In the genomic region with DNA sequence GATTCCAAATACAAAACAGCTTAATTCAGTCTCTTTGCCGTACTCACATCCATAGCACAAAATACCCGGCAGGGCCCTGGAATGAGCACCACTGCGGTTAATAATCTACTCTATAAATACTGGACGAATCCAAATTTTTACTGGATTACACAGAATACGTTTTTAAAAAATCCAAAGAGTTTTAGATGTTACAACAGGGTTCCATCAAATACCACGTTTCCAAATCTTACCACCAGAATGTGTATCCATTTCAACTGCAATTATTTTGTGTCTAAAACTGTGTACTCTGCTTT, we compare ENCODE assay signal across 8 cellular contexts. TPM values are rescaled to one million over a fixed set of nuclear protein-coding genes. Genes with fewer than 3 reads are reported as not detected.
A peak's percentile ranks its signal among the peaks of the same experiment; 100 is the strongest.
DNase-seq lines count a peak whose midpoint lies in the region; ATAC-seq and TF ChIP-seq lines count a peak whose summit lies in the region.

No MANE protein-coding gene starts in this region.

- no peak for TF ChIP-seq CTCF in AG10803 (conservative IDR thresholded peaks at IDR 0.05; ENCODE audit: low read length)
- TF ChIP-seq CTCF in HL-60 (IDR thresholded peaks at IDR 0.05; ENCODE audit: insufficient read depth, low read length): no peak
- TF ChIP-seq CTCF in ascending aorta (IDR thresholded peaks at IDR 0.05): no peak
- no peak for TF ChIP-seq CTCF in thoracic aorta (IDR thresholded peaks at IDR 0.05)

- H3K4me1 ChIP-seq in ascending aorta: peaks cover 4 to 14% of the 10 kb centered on the region in 2 donors
- peaks cover 10 to 18% of the 10 kb centered on the region in 2 donors for H3K4me1 ChIP-seq in thoracic aorta (ENCODE audit: control insufficient read depth in 1 of 2, low read depth in 2 of 2)

- DNase-seq in AG10803 (ENCODE audit: low read depth) (no peak), HL-60 (ENCODE audit: low read depth in 1 of 2, low spot score in 1 of 2) (no peak), ascending aorta (ENCODE audit: low spot score in 2 of 2) (no peak), thoracic aorta (ENCODE audit: low spot score) (no peak), retina (no peak), NCI-H128 (lab: John Stamatoyannopoulos, UW; ENCODE audit: unreplicated experiment) (no peak)
- DNase-seq in effector CD4-positive, alpha-beta T cell: no peak

- H3K27ac ChIP-seq in HL-60 (replicated peaks) (peak overlapping the region; percentile 96), ascending aorta (peak overlapping the region; percentile 98 to 100), layer of hippocampus (ENCODE audit: low read depth, low read length) (peak overlapping the region; percentile 100), thoracic aorta (peak overlapping the region; percentile 99)

- no peaks in the 10 kb centered on the region for H3K36me3 ChIP-seq in ascending aorta
- no peaks in the 10 kb centered on the region for H3K36me3 ChIP-seq in thoracic aorta

- H3K27me3 ChIP-seq in HL-60 (ENCODE audit: insufficient read depth, poor library complexity, severe bottlenecking): no peaks in the 10 kb centered on the region
- no peaks in the 10 kb centered on the region for H3K27me3 ChIP-seq in ascending aorta
- no peaks in the 10 kb centered on the region for H3K27me3 ChIP-seq in layer of hippocampus (ENCODE audit: control insufficient read depth, insufficient read depth, low read length)
- H3K27me3 ChIP-seq in thoracic aorta (replicated peaks; ENCODE audit: insufficient read depth): no peaks in the 10 kb centered on the region

- H3K4me3 ChIP-seq in AG10803 (ENCODE audit: low read length): peak overlapping the region; percentile 80
- H3K4me3 ChIP-seq in HL-60 (replicated peaks; ENCODE audit: insufficient read depth, low read length): peak overlapping the region; percentile 98
- peak overlapping the region; percentile 71 to 75 for H3K4me3 ChIP-seq in ascending aorta
- peak overlapping the region; percentile 98 for H3K4me3 ChIP-seq in thoracic aorta

- no peak for ATAC-seq in thoracic aorta (ENCODE audit: insufficient number of reproducible peaks, low FRiP score, low read depth)

- intact Hi-C loops in ascending aorta (cut with DNase I): loop anchor here (1.0 to 10.0 kb wide), 9 partner anchors 97 to 657 kb away; partner anchors contain the start of genes ANKRD10, NAXD and RAB20

- H3K9me3 ChIP-seq in ascending aorta: no peaks in the 10 kb centered on the region
- no peaks in the 10 kb centered on the region for H3K9me3 ChIP-seq in thoracic aorta

RNA-seq across cellular contexts. Expression of gene ING1, which starts 1.8 kb away (rescaled TPM):
- 12.0 TPM for total RNA-seq in ascending aorta
- total RNA-seq in thoracic aorta: 10 to 100 TPM; 11.6 to 26.3 TPM

RNA-seq across cellular contexts. Expression of gene CARS2, which starts 5.8 kb away (rescaled TPM):
- 41.0 TPM for total RNA-seq in ascending aorta
- 10 to 100 TPM; 45.9 to 70.4 TPM for total RNA-seq in thoracic aorta
